18 cellular contexts compared by ENCODE assay signal in genomic region chr20:4113546-4113945, GRCh38. TPM values are rescaled to one million over a fixed set of nuclear protein-coding genes. Genes with fewer than 3 reads are reported as not detected.
A peak's percentile ranks its signal among the peaks of the same experiment; 100 is the strongest.
DNase-seq lines count a peak whose midpoint lies in the region; ATAC-seq and TF ChIP-seq lines count a peak whose summit lies in the region.
"Had no signal": no experiment of that assay in that cellular context is flagged by ENCODE, and none has a peak within 500 bp of the region (broad histone marks: within the 10 kb centered on the region; RNA-seq: fewer than 3 reads in every experiment).

No MANE protein-coding gene starts in this region.

- no peak overlapping the region for H3K27ac Mint-ChIP-seq in T-helper 2 cell treated with Interferon-gamma antibody and Interleukin-4, amounts not matched to agents 5 μg/mL and 100 μg/mL, for 36 hours
- peak overlapping the region; percentile 65 for H3K27ac Mint-ChIP-seq in T-helper 17 cell
- H3K27ac Mint-ChIP-seq: B cell; CD4-positive, CD25-positive, alpha-beta regulatory T cell had no signal

- no peak overlapping the region for H3K4me3 ChIP-seq in IMR-90 (ENCODE audit: insufficient read depth, low read depth, low read length)
- H3K4me3 ChIP-seq in mesendoderm (ENCODE audit: low read length), result no peak overlapping the region
- no peak overlapping the region for H3K4me3 ChIP-seq in OCI-LY7 (ENCODE audit: low read depth, low read length, poor library complexity, severe bottlenecking)
- H3K4me3 ChIP-seq: Peyer's patch had no signal

- TF ChIP-seq CTCF in IMR-90 (conservative IDR thresholded peaks at IDR 0.05; ENCODE audit: low read depth, low read length), result no peak
- no peak for TF ChIP-seq CTCF in OCI-LY7 (conservative IDR thresholded peaks at IDR 0.05; ENCODE audit: low read length)

- H3K4ac ChIP-seq in IMR-90 (ENCODE audit: low read depth, low read length) (peak overlapping the region; percentile 5; the same call in 1 of the 2 replicates), mesendoderm (ENCODE audit: low read depth, low read length) (no peak overlapping the region)

- H2BK15ac ChIP-seq in IMR-90 (ENCODE audit: low read depth, low read length) (no peak overlapping the region; the same call in 2 of the 3 replicates), mesendoderm (replicated peaks; ENCODE audit: low read depth) (no peak overlapping the region)

- peak overlapping the region; percentile 0 for H3K4me3 Mint-ChIP-seq in T-helper 2 cell treated with Interferon-gamma antibody and Interleukin-4, amounts not matched to agents 5 μg/mL and 100 μg/mL, for 36 hours
- peak overlapping the region; percentile 5 for H3K4me3 Mint-ChIP-seq in T-helper 17 cell
- H3K4me3 Mint-ChIP-seq: B cell; CD4-positive, CD25-positive, alpha-beta regulatory T cell had no signal

- H3K4me1 ChIP-seq in IMR-90 (ENCODE audit: control insufficient read depth, insufficient read depth, low read length) (peaks cover 5% of the 10 kb centered on the region; the same call in 1 of the 2 replicates), mesendoderm (ENCODE audit: control insufficient read depth, low read depth, low read length) (no peaks in the 10 kb centered on the region), OCI-LY7 (ENCODE audit: insufficient read depth, low read length, poor library complexity, severe bottlenecking) (peaks cover 4% of the 10 kb centered on the region)

- H3K79me1 ChIP-seq in IMR-90 (ENCODE audit: low read depth in 1 of 2, low read length in 2 of 2) (no peaks in the 10 kb centered on the region), mesendoderm (ENCODE audit: low read length) (no peaks in the 10 kb centered on the region)

- POLR2A ChIA-PET in IMR-90 (lab: Charles Lee; ENCODE audit: unreplicated experiment), result no interaction called here
- POLR2A ChIA-PET in OCI-LY7 (lab: Charles Lee), result interaction anchor here (0.5 kb wide), 1 partner anchor 207 kb away, joined by 3 read pairs; no protein-coding TSS in a partner anchor

- no peak overlapping the region for H2AFZ ChIP-seq in IMR-90 (replicated peaks; ENCODE audit: low read length, poor library complexity)
- no peak overlapping the region for H2AFZ ChIP-seq in OCI-LY7 (ENCODE audit: low read length)

- no peak overlapping the region for H2AK9ac ChIP-seq in IMR-90 (replicated peaks; ENCODE audit: low read depth, low read length, poor library complexity)

- H3K56ac ChIP-seq in IMR-90 (ENCODE audit: extremely low read depth, insufficient read depth, low read length) (no peak overlapping the region), mesendoderm (ENCODE audit: low read length) (no peak overlapping the region)

- peak overlapping the region; percentile 52; the same call in 1 of the 2 replicates for H2BK120ac ChIP-seq in IMR-90 (ENCODE audit: low read depth, low read length)
- H2BK120ac ChIP-seq in mesendoderm (ENCODE audit: low read depth, low read length), result no peak overlapping the region

- WGBS in IMR-90 (ENCODE audit: extremely low coverage in 2 of 2, insufficient read length in 1 of 2), 2 experiments, result 62% methylated on average over 3 of the region's 3 CpGs; no CpG with 5 or more reads in 1 of the 2 experiments
- no CpG with 5 or more reads among the region's 3 CpGs for WGBS in mesendoderm (ENCODE audit: extremely low coverage, insufficient coverage, low lambda C conversion rate)

- no peak for TF ChIP-seq RAD21 in IMR-90 (IDR thresholded peaks at IDR 0.05; ENCODE audit: low read length)

- no peak overlapping the region for H3K9ac ChIP-seq in IMR-90 (ENCODE audit: low read depth, low read length)
- no peak overlapping the region for H3K9ac ChIP-seq in mesendoderm (ENCODE audit: low read length)

- intact Hi-C loops in IMR-90 (cut with micrococcal nuclease) (no loop called here), OCI-LY7 (cut with micrococcal nuclease; ENCODE audit: unreplicated experiment) (no loop called here)

- H3K14ac ChIP-seq in IMR-90 (replicated peaks; ENCODE audit: low read depth, low read length), result peak overlapping the region; percentile 78; the same call in 1 of the 2 replicates

- H3K18ac ChIP-seq in IMR-90 (ENCODE audit: low read depth, low read length), result no peak overlapping the region
- no peak overlapping the region for H3K18ac ChIP-seq in mesendoderm (ENCODE audit: low read length)

- H3K79me2 ChIP-seq in mesendoderm (ENCODE audit: control insufficient read depth, insufficient read depth, low read length), result no peaks in the 10 kb centered on the region
- H3K79me2 ChIP-seq in OCI-LY7 (ENCODE audit: insufficient read depth, low read depth, low read length), result no peaks in the 10 kb centered on the region

- H2AK5ac ChIP-seq in IMR-90 (ENCODE audit: low read depth, low read length) (0 out of 2 replicates have a peak overlapping the region, but pooled peaks have one; percentile 10), mesendoderm (ENCODE audit: low read length) (no peak overlapping the region)

- BruUV-seq in IMR-90 (replicated peaks; lab: Mats Ljungman, UMichigan) (no TSS peak), OCI-LY7 (replicated peaks; lab: Mats Ljungman, UMichigan) (no TSS peak)

- ATAC-seq in IMR-90 (ENCODE audit: low read depth) (no peak), T-helper 17 cell (no peak), HG03196 (IDR thresholded peaks at IDR 0.05; ENCODE audit: unreplicated experiment) (no peak)
- ATAC-seq: Right ventricle myocardium inferior had no signal

- H3K27ac ChIP-seq in IMR-90 (ENCODE audit: insufficient read depth, low read length) (no peak overlapping the region), mesendoderm (ENCODE audit: low read depth, low read length) (no peak overlapping the region), OCI-LY7 (ENCODE audit: low read depth, low read length, poor library complexity, severe bottlenecking) (no peak overlapping the region)
- H3K27ac ChIP-seq: Peyer's patch had no signal

- CTCF ChIA-PET in IMR-90 (lab: Yijun Ruan, JAX), result no interaction called here
- CTCF ChIA-PET in OCI-LY7 (lab: Charles Lee; ENCODE audit: unreplicated experiment), result no interaction called here

- H3K27me3 ChIP-seq in IMR-90 (ENCODE audit: control insufficient read depth, insufficient read depth, low read length) (no peaks in the 10 kb centered on the region), mesendoderm (ENCODE audit: insufficient read depth, low read length, poor library complexity) (no peaks in the 10 kb centered on the region)
- H3K27me3 ChIP-seq: Peyer's patch had no signal

- H4K91ac ChIP-seq in IMR-90 (ENCODE audit: insufficient read depth, low read depth, low read length), result no peak overlapping the region

- H3K9me3 ChIP-seq in IMR-90 (ENCODE audit: control insufficient read depth, insufficient read depth, low read length), result no peaks in the 10 kb centered on the region
- no peaks in the 10 kb centered on the region for H3K9me3 ChIP-seq in T-helper 17 cell (ENCODE audit: control insufficient read depth, low read length, poor library complexity, severe bottlenecking)
- no peaks in the 10 kb centered on the region for H3K9me3 ChIP-seq in OCI-LY7 (ENCODE audit: low read length)
- H3K9me3 ChIP-seq: Caco-2, Peyer's patch had no signal

- H3K4me1 Mint-ChIP-seq in T-helper 2 cell treated with Interferon-gamma antibody and Interleukin-4, amounts not matched to agents 5 μg/mL and 100 μg/mL, for 36 hours (ENCODE audit: low read depth), result peaks cover 46% of the 10 kb centered on the region
- H3K4me1 Mint-ChIP-seq in T-helper 17 cell, result peaks cover 27% of the 10 kb centered on the region

- no peaks in the 10 kb centered on the region for H3K36me3 ChIP-seq in IMR-90 (ENCODE audit: control insufficient read depth, insufficient read depth, low read length)
- no peaks in the 10 kb centered on the region for H3K36me3 ChIP-seq in mesendoderm (ENCODE audit: control insufficient read depth, insufficient read depth, low read length)
- no peaks in the 10 kb centered on the region for H3K36me3 ChIP-seq in OCI-LY7 (ENCODE audit: insufficient read depth, low read length)
- H3K36me3 ChIP-seq: Peyer's patch had no signal

- H2BK5ac ChIP-seq in IMR-90 (ENCODE audit: low read depth, low read length, poor library complexity, severe bottlenecking), result no peak overlapping the region
- H2BK5ac ChIP-seq in mesendoderm (ENCODE audit: low read length), result no peak overlapping the region

- H3K27me3 Mint-ChIP-seq in T-helper 2 cell treated with Interferon-gamma antibody and Interleukin-4, amounts not matched to agents 5 μg/mL and 100 μg/mL, for 36 hours (ENCODE audit: low read depth), result peaks cover 14% of the 10 kb centered on the region
- peaks cover 19% of the 10 kb centered on the region for H3K27me3 Mint-ChIP-seq in T-helper 17 cell

- in situ Hi-C loops in IMR-90 (cut with MboI; ENCODE audit: low sequenced_read_pairs), result no loop called here

- H3K23ac ChIP-seq in IMR-90 (ENCODE audit: low read depth, low read length) (peak overlapping the region; percentile 17; the same call in 1 of the 2 replicates), mesendoderm (ENCODE audit: low read length) (no peak overlapping the region)

- H3K4me2 ChIP-seq in IMR-90 (ENCODE audit: low read depth, low read length) (no peak overlapping the region), mesendoderm (ENCODE audit: low read length) (no peak overlapping the region), OCI-LY7 (ENCODE audit: low read length) (no peak overlapping the region)

- H3K36me3 Mint-ChIP-seq in T-helper 2 cell treated with Interferon-gamma antibody and Interleukin-4, amounts not matched to agents 5 μg/mL and 100 μg/mL, for 36 hours (ENCODE audit: low read depth), result no peaks in the 10 kb centered on the region
- H3K36me3 Mint-ChIP-seq in T-helper 17 cell (ENCODE audit: low read depth), result no peaks in the 10 kb centered on the region
- H3K36me3 Mint-ChIP-seq: CD4-positive, CD25-positive, alpha-beta regulatory T cell had no signal

- H4K5ac ChIP-seq in IMR-90 (ENCODE audit: low read depth, low read length) (no peak overlapping the region), mesendoderm (ENCODE audit: low read length) (no peak overlapping the region)

- H3K9me2 ChIP-seq in OCI-LY7 (ENCODE audit: insufficient read depth, low read length), result no peaks in the 10 kb centered on the region

- no peaks in the 10 kb centered on the region for H3K9me3 Mint-ChIP-seq in T-helper 2 cell treated with Interferon-gamma antibody and Interleukin-4, amounts not matched to agents 5 μg/mL and 100 μg/mL, for 36 hours

- no peak overlapping the region for H2BK20ac ChIP-seq in IMR-90 (ENCODE audit: low read depth, low read length)

- DNase-seq in T-helper 2 cell treated with Interferon-gamma antibody and Interleukin-4, amounts not matched to agents 5 μg/mL and 100 μg/mL, for 36 hours (ENCODE audit: low spot score), result no peak
- no peak for DNase-seq in T-helper 2 cell
- no peak for DNase-seq in IMR-90
- no peak for DNase-seq in T-helper 17 cell
- DNase-seq in mesendoderm, result peak; percentile 51
- no peak for DNase-seq in NCI-H446 (lab: John Stamatoyannopoulos, UW)
- no peak for DNase-seq in OCI-LY7 (ENCODE audit: low spot score)
- DNase-seq: 8988T; Caco-2; CD4-positive, CD25-positive, alpha-beta regulatory T cell; GF-D8; NCI-H1105 treated with DMSO at 0.1 percent for 48 hours; NCI-H2081 treated with DMSO at 0.1 percent for 48 hours; NCI-H510A treated with DMSO at 0.1 percent for 48 hours; Peyer's patch had no signal

- H4K8ac ChIP-seq in IMR-90 (ENCODE audit: low read depth in 2 of 2, low read length in 2 of 2) (peak overlapping the region in 1 of 2 experiments; percentile 79; a peak in 2 of 4 replicates), mesendoderm (ENCODE audit: low read depth, low read length) (no peak overlapping the region)

- no peak for TF ChIP-seq POLR2A in IMR-90 (IDR thresholded peaks at IDR 0.05; ENCODE audit: low read depth, low read length)

- dilution Hi-C loops in IMR-90 (cut with HindIII; ENCODE audit: low sequenced_read_pairs, unreplicated experiment), result no loop called here

- peaks cover 6% of the 10 kb centered on the region for H3K9me1 ChIP-seq in IMR-90 (ENCODE audit: insufficient read depth, low read length)

- no peaks in the 10 kb centered on the region for H4K20me1 ChIP-seq in IMR-90 (ENCODE audit: insufficient read depth, low read length)
- no peaks in the 10 kb centered on the region for H4K20me1 ChIP-seq in OCI-LY7 (ENCODE audit: insufficient read depth, low read length)

RNA-seq across cellular contexts. Expression of gene SMOX, which starts 35.1 kb away (rescaled TPM):
- total RNA-seq in IMR-90 (2012; rRNA removed) (8.2 and 9.4 TPM in 2 replicates), T-helper 17 cell (10 to 100 TPM in 1 of 2 donors, 1 to 10 TPM in 1; 3.1 to 40.8 TPM), OCI-LY7 (2022) (0.51 TPM in 1 of 2 replicates, not detected in the other)
- 18.0 and 21.2 TPM in 2 replicates for polyA plus RNA-seq in IMR-90 (2012; rRNA removed)
- polyA plus RNA-seq in IMR-90 (2012; cell fraction: cytosol; rRNA removed), result 21.7 and 23.3 TPM in 2 replicates
- 21.1 and 27.3 TPM in 2 replicates for polyA plus RNA-seq in IMR-90 (2012; cell fraction: nucleus; rRNA removed; ENCODE audit: low replicate concordance)
- 9.9 TPM for polyA plus RNA-seq in mesendoderm (2013, experiment 1 of 2)
- 11.2 TPM for polyA plus RNA-seq in mesendoderm (2013, experiment 2 of 2)
- 0.28 TPM in 1 of 2 replicates, not detected in the other for total RNA-seq in OCI-LY7 (2014; rRNA removed; shearing (Covaris generic))
- total RNA-seq: B cell had no signal
